In the genomic region with DNA sequence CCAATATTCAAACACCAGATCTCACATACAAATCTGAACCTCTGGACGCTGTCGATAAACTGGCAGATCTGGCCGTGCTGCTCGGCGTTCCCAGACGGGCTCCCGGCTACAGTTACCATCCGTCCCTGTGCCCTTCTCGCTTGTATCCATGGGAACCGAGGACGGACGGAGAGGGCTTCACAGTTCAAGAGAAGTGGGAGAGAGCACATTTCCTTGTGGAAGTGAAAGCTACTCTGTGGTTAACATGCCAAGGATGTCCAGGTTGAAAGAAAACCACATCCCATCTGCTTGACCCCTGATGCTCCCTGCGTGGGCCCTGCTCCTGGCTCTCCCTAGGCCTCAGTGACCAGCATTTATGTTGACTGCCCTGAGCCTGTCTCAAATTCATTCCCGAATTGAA, we compare ENCODE assay signal across 1 cellular context.
TF ChIP-seq lines count a peak whose summit lies in the region.

No MANE protein-coding gene starts in this region.

TF ChIP-seq in H1, 55 proteins besides CTCF, POLR2A, EP300 and RAD21:
- TF ChIP-seq CREB1 (IDR thresholded peaks at IDR 0.05) (no peak), POLR2AphosphoS5 (IDR thresholded peaks at IDR 0.05; ENCODE audit: low read depth, low read length) (peak; percentile 55; the same call in 1 of the 2 replicates), NANOG (IDR thresholded peaks at IDR 0.05; ENCODE audit: insufficient read depth, low read depth, low read length, poor library complexity, severe bottlenecking) (no peak), TBP (IDR thresholded peaks at IDR 0.05; ENCODE audit: low read depth, low read length) (no peak), TAF1 (IDR thresholded peaks at IDR 0.05; ENCODE audit: low read depth, low read length) (no peak)
- TF ChIP-seq, protein P1, sequence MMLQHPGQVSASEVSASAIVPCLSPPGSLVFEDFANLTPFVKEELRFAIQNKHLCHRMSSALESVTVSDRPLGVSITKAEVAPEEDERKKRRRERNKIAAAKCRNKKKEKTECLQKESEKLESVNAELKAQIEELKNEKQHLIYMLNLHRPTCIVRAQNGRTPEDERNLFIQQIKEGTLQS (IDR thresholded peaks at IDR 0.05; ENCODE audit: insufficient read depth, low read depth, low read length): no peak
